ENCODE assay signal across 1 cellular context in the genomic region with DNA sequence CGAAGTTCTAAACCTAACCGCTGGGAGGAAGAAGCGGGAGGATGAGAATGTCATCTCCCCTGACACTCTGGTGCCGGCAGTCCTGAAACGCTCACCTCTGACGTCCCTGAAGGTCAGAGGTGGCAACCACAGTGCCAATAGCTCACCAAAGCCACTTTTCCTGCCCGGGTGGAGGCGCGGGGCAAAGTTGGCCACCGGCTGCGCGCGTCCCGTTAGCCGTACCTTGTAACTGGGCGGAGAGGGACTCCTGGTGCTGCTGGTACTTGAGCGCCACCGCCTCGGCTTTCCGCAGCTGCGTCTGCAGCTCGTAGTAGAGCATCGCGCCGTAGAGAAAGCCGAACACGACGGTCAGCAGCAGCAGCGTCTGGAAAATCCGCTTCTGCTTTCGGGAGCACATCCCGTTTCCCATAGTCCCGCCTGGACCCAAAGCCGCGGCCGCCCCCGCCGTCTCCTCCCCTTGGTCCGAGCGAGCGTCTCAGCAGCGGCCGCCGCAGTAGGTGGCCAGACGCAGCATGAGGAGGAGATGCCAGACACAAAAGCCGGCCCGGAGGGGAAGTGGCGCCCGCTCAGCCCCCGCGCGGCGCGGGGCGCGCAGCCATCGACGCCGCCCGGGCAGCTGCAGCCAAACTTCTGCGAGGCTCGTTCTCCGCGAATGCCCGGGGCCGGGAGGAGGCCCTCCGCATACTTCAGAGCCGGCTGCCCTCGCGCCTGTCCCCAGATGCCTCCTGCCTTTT.
TF ChIP-seq lines count a peak whose summit lies in the region.

No MANE protein-coding gene starts in this region.

TF ChIP-seq in HepG2, 621 proteins besides CTCF, POLR2A, EP300 and RAD21 (continued from another document and continues in another):
- TF ChIP-seq, protein P1, sequence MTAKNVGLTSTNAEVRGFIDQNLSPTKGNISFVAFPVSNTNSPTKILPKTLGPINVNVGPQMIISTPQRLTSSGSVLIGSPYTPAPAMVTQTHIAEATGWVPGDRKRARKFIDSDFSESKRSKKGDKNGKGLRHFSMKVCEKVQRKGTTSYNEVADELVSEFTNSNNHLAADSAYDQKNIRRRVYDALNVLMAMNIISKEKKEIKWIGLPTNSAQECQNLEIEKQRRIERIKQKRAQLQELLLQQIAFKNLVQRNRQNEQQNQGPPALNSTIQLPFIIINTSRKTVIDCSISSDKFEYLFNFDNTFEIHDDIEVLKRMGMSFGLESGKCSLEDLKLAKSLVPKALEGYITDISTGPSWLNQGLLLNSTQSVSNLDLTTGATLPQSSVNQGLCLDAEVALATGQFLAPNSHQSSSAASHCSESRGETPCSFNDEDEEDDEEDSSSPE (CRISPR knock-in tag; IDR thresholded peaks at IDR 0.05) = no peak
- TF ChIP-seq ZNF629 (CRISPR knock-in tag; conservative IDR thresholded peaks at IDR 0.05) (no peak), JUND (CRISPR knock-in tag; IDR thresholded peaks at IDR 0.05) (no peak), HMG20B (CRISPR knock-in tag; conservative IDR thresholded peaks at IDR 0.05) (no peak), ZNF180 (CRISPR knock-in tag; IDR thresholded peaks at IDR 0.05; ENCODE audit: borderline replicate concordance, low read depth) (no peak), SOX6 (IDR thresholded peaks at IDR 0.05) (no peak), SOX6 (CRISPR knock-in tag; IDR thresholded peaks at IDR 0.05) (peak; percentile 19; the same call in 1 of the 2 replicates), PITX1 (CRISPR knock-in tag; IDR thresholded peaks at IDR 0.05) (no peak; the same call in 1 of the 2 replicates), MAFF (IDR thresholded peaks at IDR 0.05; ENCODE audit: low read depth, low read length) (no peak), FOXC1 (CRISPR knock-in tag; IDR thresholded peaks at IDR 0.05; ENCODE audit: borderline replicate concordance) (no peak), ZNF333 (CRISPR knock-in tag; IDR thresholded peaks at IDR 0.05; ENCODE audit: borderline replicate concordance) (no peak; the same call in 1 of the 2 replicates), GABPA (IDR thresholded peaks at IDR 0.05; ENCODE audit: low read depth, low read length) (no peak), GABPA (CRISPR knock-in tag; IDR thresholded peaks at IDR 0.05; ENCODE audit: low read depth) (no peak), MXI1 (IDR thresholded peaks at IDR 0.05; ENCODE audit: borderline replicate concordance, low read depth, low read length) (0 out of 3 replicates have a peak, but pooled peaks have one; percentile 31), ISL2 (CRISPR knock-in tag; IDR thresholded peaks at IDR 0.05) (peak; percentile 15; the same call in 1 of the 2 replicates), SMAD9 (CRISPR knock-in tag; IDR thresholded peaks at IDR 0.05) (no peak), PAF1 (CRISPR knock-in tag; IDR thresholded peaks at IDR 0.05) (no peak), ZNF10 (CRISPR knock-in tag; IDR thresholded peaks at IDR 0.05; ENCODE audit: borderline replicate concordance, low read depth) (no peak), EZH2 (conservative IDR thresholded peaks at IDR 0.05; ENCODE audit: low read depth, low read length) (no peak), ZNF878 (CRISPR knock-in tag; IDR thresholded peaks at IDR 0.05) (no peak), FOSL1 (CRISPR knock-in tag; IDR thresholded peaks at IDR 0.05; ENCODE audit: borderline replicate concordance) (0 out of 2 replicates have a peak, but pooled peaks have one; percentile 27), KAT8 (CRISPR knock-in tag; IDR thresholded peaks at IDR 0.05) (no peak), GATAD1 (CRISPR knock-in tag; IDR thresholded peaks at IDR 0.05) (0 out of 2 replicates have a peak, but pooled peaks have one; percentile 25)
- TF ChIP-seq, protein P2, sequence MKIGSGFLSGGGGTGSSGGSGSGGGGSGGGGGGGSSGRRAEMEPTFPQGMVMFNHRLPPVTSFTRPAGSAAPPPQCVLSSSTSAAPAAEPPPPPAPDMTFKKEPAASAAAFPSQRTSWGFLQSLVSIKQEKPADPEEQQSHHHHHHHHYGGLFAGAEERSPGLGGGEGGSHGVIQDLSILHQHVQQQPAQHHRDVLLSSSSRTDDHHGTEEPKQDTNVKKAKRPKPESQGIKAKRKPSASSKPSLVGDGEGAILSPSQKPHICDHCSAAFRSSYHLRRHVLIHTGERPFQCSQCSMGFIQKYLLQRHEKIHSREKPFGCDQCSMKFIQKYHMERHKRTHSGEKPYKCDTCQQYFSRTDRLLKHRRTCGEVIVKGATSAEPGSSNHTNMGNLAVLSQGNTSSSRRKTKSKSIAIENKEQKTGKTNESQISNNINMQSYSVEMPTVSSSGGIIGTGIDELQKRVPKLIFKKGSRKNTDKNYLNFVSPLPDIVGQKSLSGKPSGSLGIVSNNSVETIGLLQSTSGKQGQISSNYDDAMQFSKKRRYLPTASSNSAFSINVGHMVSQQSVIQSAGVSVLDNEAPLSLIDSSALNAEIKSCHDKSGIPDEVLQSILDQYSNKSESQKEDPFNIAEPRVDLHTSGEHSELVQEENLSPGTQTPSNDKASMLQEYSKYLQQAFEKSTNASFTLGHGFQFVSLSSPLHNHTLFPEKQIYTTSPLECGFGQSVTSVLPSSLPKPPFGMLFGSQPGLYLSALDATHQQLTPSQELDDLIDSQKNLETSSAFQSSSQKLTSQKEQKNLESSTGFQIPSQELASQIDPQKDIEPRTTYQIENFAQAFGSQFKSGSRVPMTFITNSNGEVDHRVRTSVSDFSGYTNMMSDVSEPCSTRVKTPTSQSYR (CRISPR knock-in tag; IDR thresholded peaks at IDR 0.05; ENCODE audit: borderline replicate concordance) = no peak
- TF ChIP-seq, protein P3, sequence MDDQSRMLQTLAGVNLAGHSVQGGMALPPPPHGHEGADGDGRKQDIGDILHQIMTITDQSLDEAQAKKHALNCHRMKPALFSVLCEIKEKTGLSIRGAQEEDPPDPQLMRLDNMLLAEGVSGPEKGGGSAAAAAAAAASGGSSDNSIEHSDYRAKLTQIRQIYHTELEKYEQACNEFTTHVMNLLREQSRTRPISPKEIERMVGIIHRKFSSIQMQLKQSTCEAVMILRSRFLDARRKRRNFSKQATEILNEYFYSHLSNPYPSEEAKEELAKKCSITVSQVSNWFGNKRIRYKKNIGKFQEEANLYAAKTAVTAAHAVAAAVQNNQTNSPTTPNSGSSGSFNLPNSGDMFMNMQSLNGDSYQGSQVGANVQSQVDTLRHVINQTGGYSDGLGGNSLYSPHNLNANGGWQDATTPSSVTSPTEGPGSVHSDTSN (CRISPR knock-in tag; IDR thresholded peaks at IDR 0.05; ENCODE audit: borderline replicate concordance) = no peak
- TF ChIP-seq, protein P4, sequence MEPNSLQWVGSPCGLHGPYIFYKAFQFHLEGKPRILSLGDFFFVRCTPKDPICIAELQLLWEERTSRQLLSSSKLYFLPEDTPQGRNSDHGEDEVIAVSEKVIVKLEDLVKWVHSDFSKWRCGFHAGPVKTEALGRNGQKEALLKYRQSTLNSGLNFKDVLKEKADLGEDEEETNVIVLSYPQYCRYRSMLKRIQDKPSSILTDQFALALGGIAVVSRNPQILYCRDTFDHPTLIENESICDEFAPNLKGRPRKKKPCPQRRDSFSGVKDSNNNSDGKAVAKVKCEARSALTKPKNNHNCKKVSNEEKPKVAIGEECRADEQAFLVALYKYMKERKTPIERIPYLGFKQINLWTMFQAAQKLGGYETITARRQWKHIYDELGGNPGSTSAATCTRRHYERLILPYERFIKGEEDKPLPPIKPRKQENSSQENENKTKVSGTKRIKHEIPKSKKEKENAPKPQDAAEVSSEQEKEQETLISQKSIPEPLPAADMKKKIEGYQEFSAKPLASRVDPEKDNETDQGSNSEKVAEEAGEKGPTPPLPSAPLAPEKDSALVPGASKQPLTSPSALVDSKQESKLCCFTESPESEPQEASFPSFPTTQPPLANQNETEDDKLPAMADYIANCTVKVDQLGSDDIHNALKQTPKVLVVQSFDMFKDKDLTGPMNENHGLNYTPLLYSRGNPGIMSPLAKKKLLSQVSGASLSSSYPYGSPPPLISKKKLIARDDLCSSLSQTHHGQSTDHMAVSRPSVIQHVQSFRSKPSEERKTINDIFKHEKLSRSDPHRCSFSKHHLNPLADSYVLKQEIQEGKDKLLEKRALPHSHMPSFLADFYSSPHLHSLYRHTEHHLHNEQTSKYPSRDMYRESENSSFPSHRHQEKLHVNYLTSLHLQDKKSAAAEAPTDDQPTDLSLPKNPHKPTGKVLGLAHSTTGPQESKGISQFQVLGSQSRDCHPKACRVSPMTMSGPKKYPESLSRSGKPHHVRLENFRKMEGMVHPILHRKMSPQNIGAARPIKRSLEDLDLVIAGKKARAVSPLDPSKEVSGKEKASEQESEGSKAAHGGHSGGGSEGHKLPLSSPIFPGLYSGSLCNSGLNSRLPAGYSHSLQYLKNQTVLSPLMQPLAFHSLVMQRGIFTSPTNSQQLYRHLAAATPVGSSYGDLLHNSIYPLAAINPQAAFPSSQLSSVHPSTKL (CRISPR knock-in tag; IDR thresholded peaks at IDR 0.05) = no peak; the same call in 1 of the 2 replicates
- TF ChIP-seq, protein P5, sequence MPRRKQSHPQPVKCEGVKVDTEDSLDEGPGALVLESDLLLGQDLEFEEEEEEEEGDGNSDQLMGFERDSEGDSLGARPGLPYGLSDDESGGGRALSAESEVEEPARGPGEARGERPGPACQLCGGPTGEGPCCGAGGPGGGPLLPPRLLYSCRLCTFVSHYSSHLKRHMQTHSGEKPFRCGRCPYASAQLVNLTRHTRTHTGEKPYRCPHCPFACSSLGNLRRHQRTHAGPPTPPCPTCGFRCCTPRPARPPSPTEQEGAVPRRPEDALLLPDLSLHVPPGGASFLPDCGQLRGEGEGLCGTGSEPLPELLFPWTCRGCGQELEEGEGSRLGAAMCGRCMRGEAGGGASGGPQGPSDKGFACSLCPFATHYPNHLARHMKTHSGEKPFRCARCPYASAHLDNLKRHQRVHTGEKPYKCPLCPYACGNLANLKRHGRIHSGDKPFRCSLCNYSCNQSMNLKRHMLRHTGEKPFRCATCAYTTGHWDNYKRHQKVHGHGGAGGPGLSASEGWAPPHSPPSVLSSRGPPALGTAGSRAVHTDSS (CRISPR knock-in tag; conservative IDR thresholded peaks at IDR 0.05) = no peak
- TF ChIP-seq, protein P6, sequence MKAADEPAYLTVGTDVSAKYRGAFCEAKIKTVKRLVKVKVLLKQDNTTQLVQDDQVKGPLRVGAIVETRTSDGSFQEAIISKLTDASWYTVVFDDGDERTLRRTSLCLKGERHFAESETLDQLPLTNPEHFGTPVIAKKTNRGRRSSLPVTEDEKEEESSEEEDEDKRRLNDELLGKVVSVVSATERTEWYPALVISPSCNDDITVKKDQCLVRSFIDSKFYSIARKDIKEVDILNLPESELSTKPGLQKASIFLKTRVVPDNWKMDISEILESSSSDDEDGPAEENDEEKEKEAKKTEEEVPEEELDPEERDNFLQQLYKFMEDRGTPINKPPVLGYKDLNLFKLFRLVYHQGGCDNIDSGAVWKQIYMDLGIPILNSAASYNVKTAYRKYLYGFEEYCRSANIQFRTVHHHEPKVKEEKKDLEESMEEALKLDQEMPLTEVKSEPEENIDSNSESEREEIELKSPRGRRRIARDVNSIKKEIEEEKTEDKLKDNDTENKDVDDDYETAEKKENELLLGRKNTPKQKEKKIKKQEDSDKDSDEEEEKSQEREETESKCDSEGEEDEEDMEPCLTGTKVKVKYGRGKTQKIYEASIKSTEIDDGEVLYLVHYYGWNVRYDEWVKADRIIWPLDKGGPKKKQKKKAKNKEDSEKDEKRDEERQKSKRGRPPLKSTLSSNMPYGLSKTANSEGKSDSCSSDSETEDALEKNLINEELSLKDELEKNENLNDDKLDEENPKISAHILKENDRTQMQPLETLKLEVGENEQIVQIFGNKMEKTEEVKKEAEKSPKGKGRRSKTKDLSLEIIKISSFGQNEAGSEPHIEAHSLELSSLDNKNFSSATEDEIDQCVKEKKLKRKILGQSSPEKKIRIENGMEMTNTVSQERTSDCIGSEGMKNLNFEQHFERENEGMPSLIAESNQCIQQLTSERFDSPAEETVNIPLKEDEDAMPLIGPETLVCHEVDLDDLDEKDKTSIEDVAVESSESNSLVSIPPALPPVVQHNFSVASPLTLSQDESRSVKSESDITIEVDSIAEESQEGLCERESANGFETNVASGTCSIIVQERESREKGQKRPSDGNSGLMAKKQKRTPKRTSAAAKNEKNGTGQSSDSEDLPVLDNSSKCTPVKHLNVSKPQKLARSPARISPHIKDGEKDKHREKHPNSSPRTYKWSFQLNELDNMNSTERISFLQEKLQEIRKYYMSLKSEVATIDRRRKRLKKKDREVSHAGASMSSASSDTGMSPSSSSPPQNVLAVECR (CRISPR knock-in tag; IDR thresholded peaks at IDR 0.05; ENCODE audit: borderline replicate concordance) = peak; percentile 27; the same call in 1 of the 2 replicates
- TF ChIP-seq, protein P7, sequence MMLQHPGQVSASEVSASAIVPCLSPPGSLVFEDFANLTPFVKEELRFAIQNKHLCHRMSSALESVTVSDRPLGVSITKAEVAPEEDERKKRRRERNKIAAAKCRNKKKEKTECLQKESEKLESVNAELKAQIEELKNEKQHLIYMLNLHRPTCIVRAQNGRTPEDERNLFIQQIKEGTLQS (CRISPR knock-in tag; IDR thresholded peaks at IDR 0.05) = no peak
- TF ChIP-seq, protein P8, sequence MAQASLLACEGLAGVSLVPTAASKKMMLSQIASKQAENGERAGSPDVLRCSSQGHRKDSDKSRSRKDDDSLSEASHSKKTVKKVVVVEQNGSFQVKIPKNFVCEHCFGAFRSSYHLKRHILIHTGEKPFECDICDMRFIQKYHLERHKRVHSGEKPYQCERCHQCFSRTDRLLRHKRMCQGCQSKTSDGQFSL (CRISPR knock-in tag; IDR thresholded peaks at IDR 0.05) = no peak
- TF ChIP-seq, protein P9, sequence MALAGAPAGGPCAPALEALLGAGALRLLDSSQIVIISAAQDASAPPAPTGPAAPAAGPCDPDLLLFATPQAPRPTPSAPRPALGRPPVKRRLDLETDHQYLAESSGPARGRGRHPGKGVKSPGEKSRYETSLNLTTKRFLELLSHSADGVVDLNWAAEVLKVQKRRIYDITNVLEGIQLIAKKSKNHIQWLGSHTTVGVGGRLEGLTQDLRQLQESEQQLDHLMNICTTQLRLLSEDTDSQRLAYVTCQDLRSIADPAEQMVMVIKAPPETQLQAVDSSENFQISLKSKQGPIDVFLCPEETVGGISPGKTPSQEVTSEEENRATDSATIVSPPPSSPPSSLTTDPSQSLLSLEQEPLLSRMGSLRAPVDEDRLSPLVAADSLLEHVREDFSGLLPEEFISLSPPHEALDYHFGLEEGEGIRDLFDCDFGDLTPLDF (CRISPR knock-in tag; IDR thresholded peaks at IDR 0.05) = peak; percentile 27; the same call in 1 of the 2 replicates
- TF ChIP-seq, protein P10, sequence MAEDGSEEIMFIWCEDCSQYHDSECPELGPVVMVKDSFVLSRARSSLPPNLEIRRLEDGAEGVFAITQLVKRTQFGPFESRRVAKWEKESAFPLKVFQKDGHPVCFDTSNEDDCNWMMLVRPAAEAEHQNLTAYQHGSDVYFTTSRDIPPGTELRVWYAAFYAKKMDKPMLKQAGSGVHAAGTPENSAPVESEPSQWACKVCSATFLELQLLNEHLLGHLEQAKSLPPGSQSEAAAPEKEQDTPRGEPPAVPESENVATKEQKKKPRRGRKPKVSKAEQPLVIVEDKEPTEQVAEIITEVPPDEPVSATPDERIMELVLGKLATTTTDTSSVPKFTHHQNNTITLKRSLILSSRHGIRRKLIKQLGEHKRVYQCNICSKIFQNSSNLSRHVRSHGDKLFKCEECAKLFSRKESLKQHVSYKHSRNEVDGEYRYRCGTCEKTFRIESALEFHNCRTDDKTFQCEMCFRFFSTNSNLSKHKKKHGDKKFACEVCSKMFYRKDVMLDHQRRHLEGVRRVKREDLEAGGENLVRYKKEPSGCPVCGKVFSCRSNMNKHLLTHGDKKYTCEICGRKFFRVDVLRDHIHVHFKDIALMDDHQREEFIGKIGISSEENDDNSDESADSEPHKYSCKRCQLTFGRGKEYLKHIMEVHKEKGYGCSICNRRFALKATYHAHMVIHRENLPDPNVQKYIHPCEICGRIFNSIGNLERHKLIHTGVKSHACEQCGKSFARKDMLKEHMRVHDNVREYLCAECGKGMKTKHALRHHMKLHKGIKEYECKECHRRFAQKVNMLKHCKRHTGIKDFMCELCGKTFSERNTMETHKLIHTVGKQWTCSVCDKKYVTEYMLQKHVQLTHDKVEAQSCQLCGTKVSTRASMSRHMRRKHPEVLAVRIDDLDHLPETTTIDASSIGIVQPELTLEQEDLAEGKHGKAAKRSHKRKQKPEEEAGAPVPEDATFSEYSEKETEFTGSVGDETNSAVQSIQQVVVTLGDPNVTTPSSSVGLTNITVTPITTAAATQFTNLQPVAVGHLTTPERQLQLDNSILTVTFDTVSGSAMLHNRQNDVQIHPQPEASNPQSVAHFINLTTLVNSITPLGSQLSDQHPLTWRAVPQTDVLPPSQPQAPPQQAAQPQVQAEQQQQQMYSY (CRISPR knock-in tag; IDR thresholded peaks at IDR 0.05) = no peak
